ENCODE assay signal across 9 cellular contexts in genomic region chr16:69326172-69326873, GRCh38. TPM values are rescaled to one million over a fixed set of nuclear protein-coding genes. Genes with fewer than 3 reads are reported as not detected.
DNase-seq lines count a peak whose midpoint lies in the region; ATAC-seq, FAIRE-seq and TF ChIP-seq lines count a peak whose summit lies in the region.
"Had no signal": no experiment of that assay in that cellular context is flagged by ENCODE, and none has a peak within 500 bp of the region (broad histone marks: within the 10 kb centered on the region; RNA-seq: fewer than 3 reads in every experiment).

No MANE protein-coding gene starts in this region.

- peak overlapping the region; percentile 20 for H3K27ac Mint-ChIP-seq in stimulated activated naive B cell treated with anti-CD40 and anti-IgM and Interleukin-4, amounts not matched to agents 10 μg/mL and 1 μg/mL and 100 μg/mL, for 72 hours

- TF ChIP-seq POLR2A in GM12891 (IDR thresholded peaks at IDR 0.05; ENCODE audit: low read depth, low read length), result no peak

- peaks cover 36 to 57% of the 10 kb centered on the region in 2 donors for H3K36me3 Mint-ChIP-seq in stimulated activated naive B cell treated with anti-CD40 and anti-IgM and Interleukin-4, amounts not matched to agents 10 μg/mL and 1 μg/mL and 100 μg/mL, for 72 hours

- peaks cover 35 to 74% of the 10 kb centered on the region in 2 donors for H3K4me1 Mint-ChIP-seq in stimulated activated naive B cell treated with anti-CD40 and anti-IgM and Interleukin-4, amounts not matched to agents 10 μg/mL and 1 μg/mL and 100 μg/mL, for 72 hours

- peak; percentile 13 for DNase-seq in activated T-cell treated with anti-CD3 and anti-CD28 coated beads, Interleukin-2, amount 50 U/mL, for 1 hour
- DNase-seq in activated T-cell treated with anti-CD3 and anti-CD28 coated beads for 4 hours (no peak), coronary artery (ENCODE audit: low spot score) (peak; percentile 64), GM12891 (ENCODE audit: insufficient read length, low spot score) (no peak), GOT3 (lab: John Stamatoyannopoulos, UW) (no peak)
- no peak for DNase-seq in stimulated activated naive B cell treated with anti-CD40 and anti-IgM and Interleukin-4, amounts not matched to agents 10 μg/mL and 1 μg/mL and 100 μg/mL, for 72 hours
- DNase-seq: glutamatergic neuron, NCI-H1092 treated with DMSO at 0.1 percent for 48 hours had no signal

- H3K27ac ChIP-seq in coronary artery, result no peak overlapping the region
- H3K27ac ChIP-seq: prostate gland had no signal

- H3K27me3 Mint-ChIP-seq in stimulated activated naive B cell treated with anti-CD40 and anti-IgM and Interleukin-4, amounts not matched to agents 10 μg/mL and 1 μg/mL and 100 μg/mL, for 72 hours, result no peaks in the 10 kb centered on the region

- no peaks in the 10 kb centered on the region for H3K9me3 Mint-ChIP-seq in stimulated activated naive B cell treated with anti-CD40 and anti-IgM and Interleukin-4, amounts not matched to agents 10 μg/mL and 1 μg/mL and 100 μg/mL, for 72 hours

- ATAC-seq in stimulated activated naive B cell treated with anti-CD40 and anti-IgM and Interleukin-4, amounts not matched to agents 10 μg/mL and 1 μg/mL and 100 μg/mL, for 72 hours (replicated peaks), result no peak

- H3K4me3 ChIP-seq in coronary artery, result no peak overlapping the region
- H3K4me3 ChIP-seq: prostate gland had no signal

- FAIRE-seq in GM12891 (lab: Jason Lieb, UNC), result no peak

- H3K4me3 Mint-ChIP-seq in stimulated activated naive B cell treated with anti-CD40 and anti-IgM and Interleukin-4, amounts not matched to agents 10 μg/mL and 1 μg/mL and 100 μg/mL, for 72 hours, result peak overlapping the region in 1 of 2 donors; percentile 39

- TF ChIP-seq CTCF in coronary artery (IDR thresholded peaks at IDR 0.05), result no peak

TF ChIP-seq in GM12891, 5 proteins besides CTCF, POLR2A, EP300 and RAD21:
- TF ChIP-seq POU2F2 (IDR thresholded peaks at IDR 0.05; ENCODE audit: low read depth, low read length) (no peak), TAF1 (IDR thresholded peaks at IDR 0.05; ENCODE audit: low read depth, low read length) (no peak), POLR2AphosphoS5 (IDR thresholded peaks at IDR 0.05; ENCODE audit: low read depth, low read length) (no peak), PAX5 (IDR thresholded peaks at IDR 0.05; ENCODE audit: insufficient read depth, low read length, severe bottlenecking) (no peak), SPI1 (IDR thresholded peaks at IDR 0.05; ENCODE audit: low read depth, low read length) (no peak)
TF ChIP-seq in GM12891: peak in this region for 0.

RNA-seq across cellular contexts. Expression of gene PDF, which starts 4.1 kb away (rescaled TPM):
- polyA plus RNA-seq in GM12891 (2012; ENCODE audit: low read depth, missing spikeins), result 9.6 TPM

RNA-seq across cellular contexts. Expression of gene COG8, which starts 13.0 kb away (rescaled TPM):
- 14.3 TPM for polyA plus RNA-seq in GM12891 (2012; ENCODE audit: low read depth, missing spikeins)

RNA-seq across cellular contexts. Expression of gene NIP7, which starts 13.2 kb away (rescaled TPM):
- polyA plus RNA-seq in GM12891 (2012; ENCODE audit: low read depth, missing spikeins), result 26.6 TPM

RNA-seq across cellular contexts. Expression of gene VPS4A, which starts 15.2 kb away (rescaled TPM):
- 22.4 TPM for polyA plus RNA-seq in GM12891 (2012; ENCODE audit: low read depth, missing spikeins)

RNA-seq across cellular contexts. Expression of gene TMED6, which starts 25.3 kb away (rescaled TPM):
- 0.71 TPM for polyA plus RNA-seq in GM12891 (2012; ENCODE audit: low read depth, missing spikeins)

Comparison
In these comparisons a context has a peak if more than half of its experiments do, and no peak if none do; other contexts are left out.
1. DNase-seq: peak in activated T-cell treated with anti-CD3 and anti-CD28 coated beads, Interleukin-2, amount 50 U/mL, for 1 hour (single experiment) and coronary artery (single experiment); none in activated T-cell treated with anti-CD3 and anti-CD28 coated beads for 4 hours (single experiment), stimulated activated naive B cell treated with anti-CD40 and anti-IgM and Interleukin-4, amounts not matched to agents 10 μg/mL and 1 μg/mL and 100 μg/mL, for 72 hours (single experiment), GM12891 (single experiment) and GOT3 (single experiment).